28 cellular contexts compared by ENCODE assay signal in genomic region chr2:144253743-144254142, GRCh38.
"Had no signal": no experiment of that assay in that cellular context is flagged by ENCODE, and none has a peak within 500 bp of the region (broad histone marks: within the 10 kb centered on the region; RNA-seq: fewer than 3 reads in every experiment).

No MANE protein-coding gene starts in this region.

- H3K27ac Mint-ChIP-seq: nephron; neural progenitor cell; progenitor cell of endocrine pancreas; stimulated activated effector memory CD8-positive, alpha-beta T cell treated with anti-CD3 and anti-CD28 coated beads, Interleukin-12 subunit alpha, Interleukin-12 subunit beta, amount 100 ng/mL, for 72 hours; stimulated activated naive B cell treated with anti-CD40 and anti-IgM and Interleukin-4, amounts not matched to agents 10 μg/mL and 1 μg/mL and 100 μg/mL, for 72 hours; stimulated activated naive CD8-positive, alpha-beta T cell treated with anti-CD3 and anti-CD28 coated beads, Interleukin-15, Interleukin-2, amounts not matched to agents 100 ng/mL and 50 ng/mL, for 24 hours had no signal

- H3K4me3 ChIP-seq: neural progenitor cell, ovary, psoas muscle, right lobe of liver, sigmoid colon, stomach, thoracic aorta, thyroid gland, tibial nerve, upper lobe of left lung, vagina had no signal

- ATAC-seq: psoas muscle; right cardiac atrium; right lobe of liver; stimulated activated effector memory CD8-positive, alpha-beta T cell treated with anti-CD3 and anti-CD28 coated beads, Interleukin-12 subunit alpha, Interleukin-12 subunit beta, amount 100 ng/mL, for 72 hours; stimulated activated naive B cell treated with anti-CD40 and anti-IgM and Interleukin-4, amounts not matched to agents 10 μg/mL and 1 μg/mL and 100 μg/mL, for 72 hours had no signal

- H3K36me3 ChIP-seq: ovary, right lobe of liver, sigmoid colon, thoracic aorta, thyroid gland, upper lobe of left lung had no signal

- FAIRE-seq: small intestine, urothelium cell line had no signal

- H2AFZ ChIP-seq: neural progenitor cell, parathyroid adenoma had no signal

- H3K9ac ChIP-seq: neural progenitor cell, parathyroid adenoma had no signal

- H3K27me3 ChIP-seq: neural progenitor cell, ovary, right lobe of liver, sigmoid colon, stomach, thyroid gland, tibial nerve, upper lobe of left lung, vagina had no signal

- H3K4me2 ChIP-seq: neural progenitor cell had no signal

- H3K27me3 Mint-ChIP-seq: progenitor cell of endocrine pancreas; stimulated activated naive B cell treated with anti-CD40 and anti-IgM and Interleukin-4, amounts not matched to agents 10 μg/mL and 1 μg/mL and 100 μg/mL, for 72 hours; stimulated activated naive CD8-positive, alpha-beta T cell treated with anti-CD3 and anti-CD28 coated beads, Interleukin-15, Interleukin-2, amounts not matched to agents 100 ng/mL and 50 ng/mL, for 24 hours had no signal

- H3K4me3 Mint-ChIP-seq: nephron; neural progenitor cell; stimulated activated effector memory CD8-positive, alpha-beta T cell treated with anti-CD3 and anti-CD28 coated beads, Interleukin-12 subunit alpha, Interleukin-12 subunit beta, amount 100 ng/mL, for 72 hours; stimulated activated naive B cell treated with anti-CD40 and anti-IgM and Interleukin-4, amounts not matched to agents 10 μg/mL and 1 μg/mL and 100 μg/mL, for 72 hours; stimulated activated naive CD8-positive, alpha-beta T cell treated with anti-CD3 and anti-CD28 coated beads, Interleukin-15, Interleukin-2, amounts not matched to agents 100 ng/mL and 50 ng/mL, for 24 hours had no signal

- H3K4me1 Mint-ChIP-seq: nephron, neural progenitor cell had no signal

- H3K79me2 ChIP-seq: parathyroid adenoma had no signal

- DNase-seq: occipital lobe; ovary; posterior cingulate gyrus; psoas muscle; right lobe of liver; sigmoid colon; small intestine; stimulated activated CD4-positive, alpha-beta T cell treated with anti-CD3 and anti-CD28 coated beads, Interleukin-15, amount 100 ng/mL, for 24 hours; stimulated activated CD4-positive, alpha-beta T cell treated with anti-CD3 and anti-CD28 coated beads, Interleukin-2, amount 100 ng/mL, for 24 hours; stimulated activated CD4-positive, alpha-beta T cell treated with anti-CD3 and anti-CD28 coated beads, Interleukin-2, amount 100 ng/mL, for 48 hours; stimulated activated CD4-positive, alpha-beta T cell treated with anti-CD3 and anti-CD28 coated beads, Interleukin-4, amount 100 ng/mL, for 24 hours; stimulated activated naive B cell treated with anti-CD40 and anti-IgM and Interleukin-4, amounts not matched to agents 10 μg/mL and 1 μg/mL and 100 μg/mL, for 72 hours; stimulated activated naive CD4-positive, alpha-beta T cell treated with Interleukin-2 at 50 U/mL for 16 hours; stomach; thyroid gland; trophoblast cell; upper lobe of left lung had no signal

- H3K4me1 ChIP-seq: neural progenitor cell, parathyroid adenoma, right lobe of liver, sigmoid colon, stomach, thyroid gland, vagina had no signal

- H3K9me3 ChIP-seq: ovary, right lobe of liver, thyroid gland had no signal

- H3K27ac ChIP-seq: neural progenitor cell, ovary, parathyroid adenoma, psoas muscle, right lobe of liver, sigmoid colon, stomach, thoracic aorta, thyroid gland, tibial nerve, upper lobe of left lung, vagina had no signal
